ENCODE assay signal across 10 cellular contexts in the genomic region with DNA sequence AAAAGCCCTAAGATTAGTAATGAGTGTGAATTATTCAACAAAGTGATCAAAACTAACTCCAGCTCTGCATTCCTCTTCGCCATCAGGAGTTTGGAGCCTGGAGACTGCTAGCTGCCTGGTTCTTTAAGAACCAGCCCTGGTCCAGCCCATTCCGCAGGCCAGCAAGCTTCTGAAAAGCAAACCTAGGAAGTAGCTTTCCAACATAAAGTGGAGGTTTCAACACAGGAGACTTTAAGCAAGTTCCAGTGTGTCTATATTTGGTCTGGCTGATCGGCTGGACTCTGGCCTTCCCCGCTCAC. TPM values are rescaled to one million over a fixed set of nuclear protein-coding genes. Genes with fewer than 3 reads are reported as not detected.
A peak's percentile ranks its signal among the peaks of the same experiment; 100 is the strongest.
DNase-seq lines count a peak whose midpoint lies in the region; ATAC-seq and TF ChIP-seq lines count a peak whose summit lies in the region.
"Not testable (repeated sequence)": the region's sequence is repeated elsewhere in the genome, so short reads cannot be mapped to it uniquely, and the experiment has no call there.
"Had no signal": no experiment of that assay in that cellular context is flagged by ENCODE, and none has a peak within 500 bp of the region (broad histone marks: within the 10 kb centered on the region; RNA-seq: fewer than 3 reads in every experiment).

No MANE protein-coding gene starts in this region.

- H4K20me1 ChIP-seq in PC-9 (ENCODE audit: insufficient read depth): not testable (repeated sequence)

- peak; percentile 6 for ATAC-seq in GM21723 (IDR thresholded peaks at IDR 0.05; ENCODE audit: unreplicated experiment)
- not testable (repeated sequence) for ATAC-seq in natural killer cell

- POLR2A ChIA-PET in AG04450 (lab: Yijun Ruan, JAX) (interaction anchor here (0.6 to 1.9 kb wide), 10 partner anchors 21 to 367 kb away, joined by 3 to 11 read pairs (median 4); a partner anchor contains a TSS), PC-9 (lab: Charles Lee; ENCODE audit: unreplicated experiment) (interaction anchor here (0.6 to 1.1 kb wide), 5 partner anchors 34 to 1875 kb away, joined by 3 to 13 read pairs (median 6); a partner anchor contains a TSS)

- not testable (repeated sequence) for H3K27me3 Mint-ChIP-seq in activated T-helper 2 cell treated with anti-CD3 and anti-CD28 coated beads, Interferon-gamma antibody, Interleukin-2, Interleukin-4, amounts not matched to agents 10 μg/mL and 5 μg/mL and 100 μg/mL, durations not matched to agents 14 hours and 24 hours and 36 hours (ENCODE audit: low read depth); natural killer cell (ENCODE audit: low read depth in 2 of 2); stimulated activated naive CD8-positive, alpha-beta T cell treated with anti-CD3 and anti-CD28 coated beads, Interleukin-15, Interleukin-2, amounts not matched to agents 100 ng/mL and 50 ng/mL, for 24 hours

- H3K9me2 ChIP-seq in PC-9 (ENCODE audit: insufficient read depth): not testable (repeated sequence)

- not testable (repeated sequence) for DNase-seq in AG04450 (ENCODE audit: low read depth, low spot score); PC-9; activated T-helper 2 cell treated with anti-CD3 and anti-CD28 coated beads, Interferon-gamma antibody, Interleukin-2, Interleukin-4, amounts not matched to agents 10 μg/mL and 5 μg/mL and 100 μg/mL, durations not matched to agents 14 hours and 24 hours and 36 hours (ENCODE audit: low spot score); iPS DF 6.9 (ENCODE audit: low read depth, low spot score); natural killer cell

- H3K4me3 Mint-ChIP-seq in activated T-helper 2 cell treated with anti-CD3 and anti-CD28 coated beads, Interferon-gamma antibody, Interleukin-2, Interleukin-4, amounts not matched to agents 10 μg/mL and 5 μg/mL and 100 μg/mL, durations not matched to agents 14 hours and 24 hours and 36 hours (ENCODE audit: low read depth): peak overlapping the region; percentile 90
- H3K4me3 Mint-ChIP-seq in natural killer cell: peak overlapping the region; percentile 93
- peak overlapping the region; percentile 91 for H3K4me3 Mint-ChIP-seq in stimulated activated naive CD8-positive, alpha-beta T cell treated with anti-CD3 and anti-CD28 coated beads, Interleukin-15, Interleukin-2, amounts not matched to agents 100 ng/mL and 50 ng/mL, for 24 hours

- H3K4me1 ChIP-seq in PC-9 (replicated peaks; ENCODE audit: insufficient read depth): peaks cover 27% of the 10 kb centered on the region
- H3K4me1 ChIP-seq in duodenal mucosa (ENCODE audit: control insufficient read depth in 1 of 2, insufficient read depth in 2 of 2, low read length in 2 of 2): peaks cover 15 to 16% of the 10 kb centered on the region in 2 donors
- H3K4me1 ChIP-seq in iPS DF 6.9 (ENCODE audit: control insufficient read depth, insufficient read depth, low read length): not testable (repeated sequence)

- H3K4me2 ChIP-seq in PC-9: peak overlapping the region; percentile 91

- H3K27me3 ChIP-seq in AG04450 (ENCODE audit: control insufficient read depth, insufficient read depth, low read length); PC-9 (ENCODE audit: insufficient read depth, low read depth); duodenal mucosa (ENCODE audit: control insufficient read depth in 1 of 2, insufficient read depth in 2 of 2, low read length in 2 of 2); iPS DF 6.9 (ENCODE audit: control insufficient read depth, insufficient read depth, low read length): not testable (repeated sequence)

- not testable (repeated sequence) for H3K9me3 Mint-ChIP-seq in activated T-helper 2 cell treated with anti-CD3 and anti-CD28 coated beads, Interferon-gamma antibody, Interleukin-2, Interleukin-4, amounts not matched to agents 10 μg/mL and 5 μg/mL and 100 μg/mL, durations not matched to agents 14 hours and 24 hours and 36 hours; natural killer cell; stimulated activated naive CD8-positive, alpha-beta T cell treated with anti-CD3 and anti-CD28 coated beads, Interleukin-15, Interleukin-2, amounts not matched to agents 100 ng/mL and 50 ng/mL, for 24 hours

- BruUV-seq in PC-9 (replicated peaks; lab: Mats Ljungman, UMichigan): TSS peak; percentile 36

- peak overlapping the region; percentile 92 for H2AFZ ChIP-seq in PC-9

- peak overlapping the region; percentile 96 for H3K27ac Mint-ChIP-seq in activated T-helper 2 cell treated with anti-CD3 and anti-CD28 coated beads, Interferon-gamma antibody, Interleukin-2, Interleukin-4, amounts not matched to agents 10 μg/mL and 5 μg/mL and 100 μg/mL, durations not matched to agents 14 hours and 24 hours and 36 hours
- H3K27ac Mint-ChIP-seq in natural killer cell: peak overlapping the region; percentile 92 to 94
- peak overlapping the region; percentile 97 for H3K27ac Mint-ChIP-seq in stimulated activated naive CD8-positive, alpha-beta T cell treated with anti-CD3 and anti-CD28 coated beads, Interleukin-15, Interleukin-2, amounts not matched to agents 100 ng/mL and 50 ng/mL, for 24 hours

- H3K79me2 ChIP-seq in PC-9 (ENCODE audit: low read depth): peaks cover 28% of the 10 kb centered on the region

- H3K36me3 Mint-ChIP-seq in activated T-helper 2 cell treated with anti-CD3 and anti-CD28 coated beads, Interferon-gamma antibody, Interleukin-2, Interleukin-4, amounts not matched to agents 10 μg/mL and 5 μg/mL and 100 μg/mL, durations not matched to agents 14 hours and 24 hours and 36 hours (ENCODE audit: low read depth): peaks cover 44% of the 10 kb centered on the region
- not testable (repeated sequence) for H3K36me3 Mint-ChIP-seq in natural killer cell
- H3K36me3 Mint-ChIP-seq in stimulated activated naive CD8-positive, alpha-beta T cell treated with anti-CD3 and anti-CD28 coated beads, Interleukin-15, Interleukin-2, amounts not matched to agents 100 ng/mL and 50 ng/mL, for 24 hours (ENCODE audit: low read depth): peaks cover 39% of the 10 kb centered on the region

- TF ChIP-seq CTCF in AG04450 (IDR thresholded peaks at IDR 0.05; ENCODE audit: low read depth, low read length); PC-9 (conservative IDR thresholded peaks at IDR 0.05); natural killer cell (IDR thresholded peaks at IDR 0.05): not testable (repeated sequence)

- H3F3A ChIP-seq in PC-9 (ENCODE audit: insufficient read depth, low read depth): peaks cover 27% of the 10 kb centered on the region; the same call in 1 of the 2 replicates

- H3K9me3 ChIP-seq in AG04450 (ENCODE audit: control insufficient read depth, insufficient read depth, low read length); PC-9 (ENCODE audit: insufficient read depth, low read depth); duodenal mucosa (ENCODE audit: control insufficient read depth in 1 of 2, low read length in 2 of 2); iPS DF 6.9 (ENCODE audit: control insufficient read depth, insufficient read depth, low read length): not testable (repeated sequence)

- H3K4me3 ChIP-seq in AG04450 (ENCODE audit: low read depth, low read length) (peak overlapping the region; percentile 75), PC-9 (peak overlapping the region; percentile 65), duodenal mucosa (ENCODE audit: low read depth in 1 of 2, low read length in 2 of 2) (peak overlapping the region; percentile 69 to 78), iPS DF 6.9 (ENCODE audit: low read length) (peak overlapping the region; percentile 48; the same call in 1 of the 2 replicates)

- intact Hi-C loops in PC-9 (cut with micrococcal nuclease; ENCODE audit: unreplicated experiment) (loop anchor here (2.0 kb wide), 1 partner anchor 64 kb away; no protein-coding TSS in a partner anchor), natural killer cell (cut with micrococcal nuclease) (loop anchor here (2.0 kb wide), 1 partner anchor 78 kb away; a partner anchor contains a TSS)
- intact Hi-C loops in activated T-helper 2 cell treated with anti-CD3 and anti-CD28 coated beads, Interferon-gamma antibody, Interleukin-2, Interleukin-4, amounts not matched to agents 10 μg/mL and 5 μg/mL and 100 μg/mL, durations not matched to agents 14 hours and 24 hours and 36 hours (cut with micrococcal nuclease): loop anchor here (2.0 to 10.0 kb wide), 3 partner anchors 46 to 432 kb away; a partner anchor contains a TSS

- H3K4me1 Mint-ChIP-seq in activated T-helper 2 cell treated with anti-CD3 and anti-CD28 coated beads, Interferon-gamma antibody, Interleukin-2, Interleukin-4, amounts not matched to agents 10 μg/mL and 5 μg/mL and 100 μg/mL, durations not matched to agents 14 hours and 24 hours and 36 hours (ENCODE audit: low read depth): peaks cover 38% of the 10 kb centered on the region
- peaks cover 29 to 46% of the 10 kb centered on the region in 2 donors for H3K4me1 Mint-ChIP-seq in natural killer cell
- peaks cover 60% of the 10 kb centered on the region for H3K4me1 Mint-ChIP-seq in stimulated activated naive CD8-positive, alpha-beta T cell treated with anti-CD3 and anti-CD28 coated beads, Interleukin-15, Interleukin-2, amounts not matched to agents 100 ng/mL and 50 ng/mL, for 24 hours (ENCODE audit: low read depth)

- not testable (repeated sequence) for H3K36me3 ChIP-seq in PC-9 (ENCODE audit: low read depth); duodenal mucosa (ENCODE audit: control insufficient read depth in 1 of 2, insufficient read depth in 2 of 2, low read length in 2 of 2); iPS DF 6.9 (ENCODE audit: control insufficient read depth, insufficient read depth, low read length)

- CTCF ChIA-PET in AG04450 (lab: Charles Lee): interaction anchor here (1.1 to 2.7 kb wide), 2 partner anchors 60 to 64 kb away, joined by 8 to 15 read pairs; no protein-coding TSS in a partner anchor
- CTCF ChIA-PET in PC-9 (lab: Charles Lee): interaction anchor here (0.5 to 1.5 kb wide), 4 partner anchors 42 to 104 kb away, joined by 3 to 8 read pairs (median 4); no protein-coding TSS in a partner anchor

- H3K27ac ChIP-seq in AG04450 (ENCODE audit: low read depth, low read length): peak overlapping the region; percentile 88
- H3K27ac ChIP-seq in PC-9: peak overlapping the region; percentile 60
- peak overlapping the region; percentile 90 for H3K27ac ChIP-seq in duodenal mucosa (ENCODE audit: low read depth, low read length)
- H3K27ac ChIP-seq in iPS DF 6.9 (ENCODE audit: low read length): not testable (repeated sequence)

- peak overlapping the region; percentile 74 to 89 for H3K9ac ChIP-seq in duodenal mucosa (ENCODE audit: low read depth in 1 of 2, low read length in 2 of 2)

- no CpG with 5 or more reads among the region's 4 CpGs for WGBS in iPS DF 6.9 (ENCODE audit: insufficient coverage, insufficient read length)

RNA-seq across cellular contexts. Expression of a gene that starts 0.2 kb away (rescaled TPM):
- polyA plus RNA-seq in AG04450 (2011; rRNA removed): 30.5 and 35.3 TPM in 2 replicates
- polyA minus RNA-seq in AG04450 (2011; rRNA and poly(A)+ RNA removed): 14.3 and 14.4 TPM in 2 replicates
- total RNA-seq in PC-9 (2021) (7.2 and 11.1 TPM in 2 replicates), natural killer cell (10 to 100 TPM; 16.3 to 19.2 (median 17.4) TPM)
- total RNA-seq in activated T-helper 2 cell treated with anti-CD3 and anti-CD28 coated beads, Interferon-gamma antibody, Interleukin-2, Interleukin-4, amounts not matched to agents 10 μg/mL and 5 μg/mL and 100 μg/mL, durations not matched to agents 14 hours and 24 hours and 36 hours: 10.1 and 12.3 TPM in 2 replicates

RNA-seq across cellular contexts. Expression of a gene that starts 10.1 kb away (rescaled TPM):
- polyA plus RNA-seq in AG04450 (2011; rRNA removed): not detected in 2 replicates
- not detected in 2 replicates for polyA minus RNA-seq in AG04450 (2011; rRNA and poly(A)+ RNA removed)
- total RNA-seq in PC-9 (2021) (0.18 and 0.59 TPM in 2 replicates), natural killer cell (under 1 TPM in 1 of 3 donors, not detected in 2; 0.54 TPM)
- not detected in 2 replicates for total RNA-seq in activated T-helper 2 cell treated with anti-CD3 and anti-CD28 coated beads, Interferon-gamma antibody, Interleukin-2, Interleukin-4, amounts not matched to agents 10 μg/mL and 5 μg/mL and 100 μg/mL, durations not matched to agents 14 hours and 24 hours and 36 hours

RNA-seq across cellular contexts. Expression of a gene that starts 22.8 kb away (rescaled TPM):
- polyA plus RNA-seq in AG04450 (2011; rRNA removed): 0.37 and 0.45 TPM in 2 replicates
- polyA minus RNA-seq in AG04450 (2011; rRNA and poly(A)+ RNA removed): 0.26 TPM in 1 of 2 replicates, not detected in the other
- total RNA-seq in PC-9 (2021) (3.5 and 4.9 TPM in 2 replicates), natural killer cell (1 to 10 TPM; 2.3 to 3.0 (median 2.6) TPM)
- 0.57 and 1.4 TPM in 2 replicates for total RNA-seq in activated T-helper 2 cell treated with anti-CD3 and anti-CD28 coated beads, Interferon-gamma antibody, Interleukin-2, Interleukin-4, amounts not matched to agents 10 μg/mL and 5 μg/mL and 100 μg/mL, durations not matched to agents 14 hours and 24 hours and 36 hours

RNA-seq across cellular contexts. Expression of a gene that starts 31.9 kb away (rescaled TPM):
- 6.7 and 7.2 TPM in 2 replicates for polyA plus RNA-seq in AG04450 (2011; rRNA removed)
- 5.3 and 7.1 TPM in 2 replicates for polyA minus RNA-seq in AG04450 (2011; rRNA and poly(A)+ RNA removed)
- total RNA-seq in PC-9 (2021) (2.2 and 3.6 TPM in 2 replicates), natural killer cell (1 to 10 TPM; 3.3 to 4.4 (median 3.6) TPM)
- 1.9 and 2.7 TPM in 2 replicates for total RNA-seq in activated T-helper 2 cell treated with anti-CD3 and anti-CD28 coated beads, Interferon-gamma antibody, Interleukin-2, Interleukin-4, amounts not matched to agents 10 μg/mL and 5 μg/mL and 100 μg/mL, durations not matched to agents 14 hours and 24 hours and 36 hours

RNA-seq across cellular contexts. Expression of a gene that starts 43.5 kb away (rescaled TPM):
- not detected in 2 replicates for polyA plus RNA-seq in AG04450 (2011; rRNA removed)
- not detected in 2 replicates for polyA minus RNA-seq in AG04450 (2011; rRNA and poly(A)+ RNA removed)
- total RNA-seq in PC-9 (2021) (not detected in 2 replicates), natural killer cell (not detected)
- not detected in 2 replicates for total RNA-seq in activated T-helper 2 cell treated with anti-CD3 and anti-CD28 coated beads, Interferon-gamma antibody, Interleukin-2, Interleukin-4, amounts not matched to agents 10 μg/mL and 5 μg/mL and 100 μg/mL, durations not matched to agents 14 hours and 24 hours and 36 hours
- total RNA-seq: cerebellum, sciatic nerve had no signal
